ENCODE assay signal across 1 cellular context in genomic region chr12:85833558-85833957, GRCh38.
TF ChIP-seq lines count a peak whose summit lies in the region.

No MANE protein-coding gene starts in this region.

TF ChIP-seq in HEK293, 187 proteins besides CTCF, POLR2A, EP300 and RAD21 (continued from another document):
- TF ChIP-seq ZNF670 (tag by site-specific recombination; IDR thresholded peaks at IDR 0.05; ENCODE audit: low read depth) = no peak
- TF ChIP-seq ZNF629 (tag by site-specific recombination; IDR thresholded peaks at IDR 0.05) = no peak
- TF ChIP-seq ZBTB21 (tag by site-specific recombination; IDR thresholded peaks at IDR 0.05) = no peak
- no peak for TF ChIP-seq ZNF626 (tag by site-specific recombination; IDR thresholded peaks at IDR 0.05)
- TF ChIP-seq ZNF19 (tag by site-specific recombination; IDR thresholded peaks at IDR 0.05; ENCODE audit: low read depth) = no peak
- TF ChIP-seq KLF17 (tag by site-specific recombination; IDR thresholded peaks at IDR 0.05) = no peak
- TF ChIP-seq ZNF133 (tag by site-specific recombination; IDR thresholded peaks at IDR 0.05) = no peak
- no peak for TF ChIP-seq ZNF155 (tag by site-specific recombination; IDR thresholded peaks at IDR 0.05)
- TF ChIP-seq GFI1B (tag by site-specific recombination; IDR thresholded peaks at IDR 0.05) = no peak
- no peak for TF ChIP-seq ZNF24 (tag by site-specific recombination; IDR thresholded peaks at IDR 0.05)
- TF ChIP-seq HOXA7 (CRISPR knock-in tag; IDR thresholded peaks at IDR 0.05; ENCODE audit: borderline replicate concordance) = no peak
- no peak for TF ChIP-seq ZSCAN5A (tag by site-specific recombination; IDR thresholded peaks at IDR 0.05)
- TF ChIP-seq ZNF645 (tag by site-specific recombination; IDR thresholded peaks at IDR 0.05) = no peak
- no peak for TF ChIP-seq ZNF26 (tag by site-specific recombination; IDR thresholded peaks at IDR 0.05)
- no peak for TF ChIP-seq ZNF354C (tag by site-specific recombination; IDR thresholded peaks at IDR 0.05; ENCODE audit: borderline replicate concordance, low read depth)
- no peak for TF ChIP-seq ZNF394 (tag by site-specific recombination; IDR thresholded peaks at IDR 0.05; ENCODE audit: borderline replicate concordance)
- TF ChIP-seq ZNF16 (tag by site-specific recombination; IDR thresholded peaks at IDR 0.05; ENCODE audit: low read depth) = no peak
- TF ChIP-seq INSM2 (tag by site-specific recombination; IDR thresholded peaks at IDR 0.05) = no peak
- no peak for TF ChIP-seq ZNF391 (tag by site-specific recombination; IDR thresholded peaks at IDR 0.05; ENCODE audit: borderline replicate concordance, low read depth)
- no peak for TF ChIP-seq HOXC10 (CRISPR knock-in tag; IDR thresholded peaks at IDR 0.05)
- TF ChIP-seq ZBTB1 (tag by site-specific recombination; IDR thresholded peaks at IDR 0.05) = no peak
- no peak for TF ChIP-seq GLI4 (tag by site-specific recombination; IDR thresholded peaks at IDR 0.05)
- no peak for TF ChIP-seq HOXD13 (CRISPR knock-in tag; IDR thresholded peaks at IDR 0.05; ENCODE audit: borderline replicate concordance)
- TF ChIP-seq ZNF174 (tag by site-specific recombination; IDR thresholded peaks at IDR 0.05) = no peak
- no peak for TF ChIP-seq ZBTB49 (tag by site-specific recombination; IDR thresholded peaks at IDR 0.05; ENCODE audit: low read depth)
- 0 out of 2 replicates have a peak, but pooled peaks have one; percentile 46 for TF ChIP-seq REPIN1 (tag by site-specific recombination; IDR thresholded peaks at IDR 0.05; ENCODE audit: low read depth)
- peak; percentile 47; the same call in 1 of the 2 replicates for TF ChIP-seq PRDM6 (tag by site-specific recombination; IDR thresholded peaks at IDR 0.05)
- no peak for TF ChIP-seq ZNF558 (tag by site-specific recombination; IDR thresholded peaks at IDR 0.05)
- no peak for TF ChIP-seq ZNF837 (tag by site-specific recombination; IDR thresholded peaks at IDR 0.05)
- TF ChIP-seq ZNF341 (tag by site-specific recombination; IDR thresholded peaks at IDR 0.05; ENCODE audit: low read depth) = no peak
- no peak for TF ChIP-seq GLIS1 (tag by site-specific recombination; IDR thresholded peaks at IDR 0.05)
- no peak for TF ChIP-seq ZNF221 (tag by site-specific recombination; IDR thresholded peaks at IDR 0.05; ENCODE audit: borderline replicate concordance)
- TF ChIP-seq ZNF362 (tag by site-specific recombination; IDR thresholded peaks at IDR 0.05) = no peak
- no peak for TF ChIP-seq ZSCAN18 (tag by site-specific recombination; IDR thresholded peaks at IDR 0.05)
- no peak for TF ChIP-seq ZNF521 (tag by site-specific recombination; IDR thresholded peaks at IDR 0.05)
- no peak for TF ChIP-seq ZNF350 (tag by site-specific recombination; IDR thresholded peaks at IDR 0.05)
